Comparison of ENCODE assay signal across 25 cellular contexts in the genomic region with DNA sequence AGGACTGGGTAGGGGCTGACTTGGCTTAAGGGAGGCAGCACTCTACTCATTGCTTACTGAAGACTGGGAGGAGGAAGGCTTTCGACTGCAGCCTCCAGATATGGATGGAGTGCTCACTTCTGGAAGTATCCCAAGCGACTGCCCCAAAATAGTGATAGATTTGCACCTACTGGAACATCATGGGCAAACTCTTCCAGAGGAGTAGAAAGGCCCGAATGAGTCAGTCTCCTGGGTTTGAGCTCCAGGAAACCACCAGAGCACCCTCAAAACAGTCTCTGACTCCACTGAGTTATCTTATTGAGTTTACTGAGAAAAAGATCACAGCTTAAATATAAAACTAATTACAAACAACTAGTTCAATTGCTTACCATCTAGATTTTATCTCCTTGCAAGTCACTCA. TPM values are rescaled to one million over a fixed set of nuclear protein-coding genes. Genes with fewer than 3 reads are reported as not detected.
DNase-seq lines count a peak whose midpoint lies in the region; ATAC-seq, FAIRE-seq and TF ChIP-seq lines count a peak whose summit lies in the region.
"Had no signal": no experiment of that assay in that cellular context is flagged by ENCODE, and none has a peak within 500 bp of the region (broad histone marks: within the 10 kb centered on the region; RNA-seq: fewer than 3 reads in every experiment).

No MANE protein-coding gene starts in this region.

- WGBS in right cardiac atrium = 65% methylated on average over 3 of the region's 3 CpGs
- WGBS in gastroesophageal sphincter (ENCODE audit: low coverage in 1 of 2), 2 donors = 37 to 53% methylated on average over 3 of the region's 3 CpGs
- 85 to 90% methylated on average over 3 of the region's 3 CpGs for WGBS in sigmoid colon, 2 donors

- no peak for TF ChIP-seq POLR2A in gastroesophageal sphincter (IDR thresholded peaks at IDR 0.05)
- no peak for TF ChIP-seq POLR2A in sigmoid colon (IDR thresholded peaks at IDR 0.05)

- TF ChIP-seq CTCF in left ventricle myocardium inferior (IDR thresholded peaks at IDR 0.05; ENCODE audit: borderline replicate concordance) = no peak
- no peak for TF ChIP-seq CTCF in gastroesophageal sphincter (IDR thresholded peaks at IDR 0.05)
- no peak for TF ChIP-seq CTCF in sigmoid colon (IDR thresholded peaks at IDR 0.05)
- no peak for TF ChIP-seq CTCF in tibial artery (IDR thresholded peaks at IDR 0.05)

- intact Hi-C loops in left ventricle myocardium inferior (cut with micrococcal nuclease) (no loop called here), right cardiac atrium (cut with DNase I) (no loop called here), sigmoid colon (cut with DNase I) (no loop called here), tibial artery (cut with DNase I; ENCODE audit: low total_unique reads) (no loop called here)

- peaks cover 65% of the 10 kb centered on the region for H3K36me3 ChIP-seq in left ventricle myocardium inferior
- peaks cover 0 to 97% of the 10 kb centered on the region in 2 donors for H3K36me3 ChIP-seq in gastroesophageal sphincter
- peaks cover 7 to 99% (median 45%) of the 10 kb centered on the region in 4 donors for H3K36me3 ChIP-seq in sigmoid colon
- H3K36me3 ChIP-seq in tibial artery = peaks cover 64 to 97% (median 83%) of the 10 kb centered on the region in 3 donors
- H3K36me3 ChIP-seq: neural progenitor cell had no signal

- H3K4me3 ChIP-seq in left ventricle myocardium inferior = no peak overlapping the region
- H3K4me3 ChIP-seq in right cardiac atrium (ENCODE audit: low read length) = no peak overlapping the region
- no peak overlapping the region for H3K4me3 ChIP-seq in gastroesophageal sphincter
- no peak overlapping the region for H3K4me3 ChIP-seq in sigmoid colon
- no peak overlapping the region for H3K4me3 ChIP-seq in tibial artery
- H3K4me3 ChIP-seq: neural progenitor cell had no signal

- no peaks in the 10 kb centered on the region for H3K9me3 ChIP-seq in left ventricle myocardium inferior (replicated peaks)
- H3K9me3 ChIP-seq in right cardiac atrium (ENCODE audit: control insufficient read depth, low read length) = no peaks in the 10 kb centered on the region
- H3K9me3 ChIP-seq in gastroesophageal sphincter = no peaks in the 10 kb centered on the region
- H3K9me3 ChIP-seq in sigmoid colon = no peaks in the 10 kb centered on the region
- H3K9me3 ChIP-seq in tibial artery = no peaks in the 10 kb centered on the region

- DNase-seq in left ventricle myocardium inferior = no peak
- DNase-seq in right cardiac atrium = no peak
- DNase-seq in sigmoid colon = no peak
- no peak for DNase-seq in tibial artery
- DNase-seq in GM19240 (ENCODE audit: insufficient read length, low spot score) = no peak
- DNase-seq in urothelium cell line (ENCODE audit: low spot score) = no peak
- DNase-seq: activated CD4-positive, alpha-beta T cell treated with anti-CD3 and anti-CD28 coated beads, Interleukin-2, amount 50 U/mL, for 1 hour; activated gamma-delta T cell; activated naive CD8-positive, alpha-beta T cell treated with anti-CD3 and anti-CD28 coated beads, Interleukin-2, amount 10 ng/mL, durations not matched to agents 7 days and 5 days; activated T-cell treated with anti-CD3 and anti-CD28 coated beads, Interleukin-2, amount 50 U/mL, for 24 hours; AML-193; caudate nucleus; CD4-positive, CD25-positive, alpha-beta regulatory T cell; effector memory CD8-positive, alpha-beta T cell; GOT3; NCI-H1048; RPMI8226; T-cell had no signal

- no peak for ATAC-seq in right cardiac atrium
- ATAC-seq in gastroesophageal sphincter = no peak
- ATAC-seq in HG03565 (IDR thresholded peaks at IDR 0.05; ENCODE audit: unreplicated experiment) = no peak
- ATAC-seq: effector memory CD8-positive, alpha-beta T cell; stimulated activated memory B cell treated with anti-CD40 and anti-IgM and Interleukin-4, amounts not matched to agents 10 μg/mL and 1 μg/mL and 100 μg/mL, for 72 hours; T-cell; WTC11 had no signal

- FAIRE-seq in urothelium cell line (lab: Jason Lieb, UNC) = no peak
- FAIRE-seq: astrocyte, GM18507 had no signal

- H3K4me1 ChIP-seq in left ventricle myocardium inferior = peaks cover 100% of the 10 kb centered on the region
- peaks cover 5% of the 10 kb centered on the region for H3K4me1 ChIP-seq in right cardiac atrium (ENCODE audit: control insufficient read depth, insufficient read depth, low read length)
- H3K4me1 ChIP-seq in gastroesophageal sphincter = peaks cover 0 to 80% (median 7%) of the 10 kb centered on the region in 3 donors
- H3K4me1 ChIP-seq in sigmoid colon = peaks cover 0 to 39% (median 28%) of the 10 kb centered on the region in 4 donors
- H3K4me1 ChIP-seq in tibial artery = peaks cover 0 to 32% (median 7%) of the 10 kb centered on the region in 4 donors

- H3K27ac ChIP-seq in left ventricle myocardium inferior (replicated peaks) = peak overlapping the region; percentile 70
- H3K27ac ChIP-seq in right cardiac atrium (ENCODE audit: low read length) = no peak overlapping the region
- peak overlapping the region; percentile 3 to 83 (median 75) for H3K27ac ChIP-seq in gastroesophageal sphincter
- peak overlapping the region; percentile 32 to 85 (median 61) for H3K27ac ChIP-seq in sigmoid colon
- H3K27ac ChIP-seq in tibial artery = peak overlapping the region; percentile 14 to 23
- H3K27ac ChIP-seq: neural progenitor cell had no signal

- TF ChIP-seq EP300 in gastroesophageal sphincter (IDR thresholded peaks at IDR 0.05) = no peak
- TF ChIP-seq EP300 in sigmoid colon (IDR thresholded peaks at IDR 0.05) = no peak

- H3K27me3 ChIP-seq in left ventricle myocardium inferior (ENCODE audit: low read depth) (no peaks in the 10 kb centered on the region), right cardiac atrium (ENCODE audit: control insufficient read depth, insufficient read depth) (no peaks in the 10 kb centered on the region), gastroesophageal sphincter (no peaks in the 10 kb centered on the region), sigmoid colon (no peaks in the 10 kb centered on the region), tibial artery (no peaks in the 10 kb centered on the region)
- H3K27me3 ChIP-seq: neural progenitor cell had no signal

RNA-seq across cellular contexts. Expression of gene PDLIM1, which starts 37.2 kb away (rescaled TPM):
- 358 TPM for total RNA-seq in left ventricle myocardium inferior
- total RNA-seq in right cardiac atrium = 100 to 1,000 TPM; 159 to 227 (median 169) TPM
- 211 TPM for polyA plus RNA-seq in right cardiac atrium
- 10 to 100 TPM; 25.4 to 74.1 (median 68.5) TPM for total RNA-seq in gastroesophageal sphincter
- total RNA-seq in sigmoid colon = 10 to 100 TPM; 27.8 to 75.3 (median 43.9) TPM
- 100 to 1,000 TPM; 197 to 488 (median 377) TPM for polyA plus RNA-seq in sigmoid colon
